In genomic region chr15:100533934-100534333, GRCh38 we compare ENCODE assay signal across 10 cellular contexts. TPM values are rescaled to one million over a fixed set of nuclear protein-coding genes. Genes with fewer than 3 reads are reported as not detected.
"Had no signal": no experiment of that assay in that cellular context is flagged by ENCODE, and none has a peak within 500 bp of the region (broad histone marks: within the 10 kb centered on the region; RNA-seq: fewer than 3 reads in every experiment).

No MANE protein-coding gene starts in this region.

- H3K4me3 Mint-ChIP-seq: HFFc6, IgD-negative memory B cell had no signal

- H3K36me3 ChIP-seq: HAP-1 had no signal

- H3K4me3 ChIP-seq: HAP-1 had no signal

- H3K36me3 Mint-ChIP-seq: IgD-negative memory B cell had no signal

- DNase-seq: GOT3, H7, HFFc6 had no signal

- H3K9me3 ChIP-seq: HAP-1 had no signal

- H3K4me1 ChIP-seq: HAP-1 had no signal

- H3K27ac Mint-ChIP-seq: HFFc6, IgD-negative memory B cell had no signal

- H3K27ac ChIP-seq: HL-60 had no signal

- ATAC-seq: HCT116, HepG2 had no signal

RNA-seq across cellular contexts. Expression of gene CERS3, which starts 5.2 kb away (rescaled TPM):
- total RNA-seq: H4, HepG2, HFFc6, HT1080 had no signal
- polyA plus RNA-seq: HepG2, IgD-negative memory B cell had no signal
